Comparison of ENCODE assay signal across 1 cellular context in genomic region chr5:56763711-56764466, GRCh38.
A peak's percentile ranks its signal among the peaks of the same experiment; 100 is the strongest.
TF ChIP-seq lines count a peak whose summit lies in the region.

No MANE protein-coding gene starts in this region.

TF ChIP-seq in K562, 482 proteins besides CTCF, POLR2A, EP300 and RAD21 (continued from another document and continues in another):
- TF ChIP-seq CUX1 (CRISPR knock-in tag; IDR thresholded peaks at IDR 0.05): no peak
- TF ChIP-seq U2AF2 (optimal IDR thresholded peaks at IDR 0.05; ENCODE audit: low read depth, low read length): no peak
- TF ChIP-seq MBD2 (IDR thresholded peaks at IDR 0.05; ENCODE audit: borderline replicate concordance, low read depth): no peak
- no peak for TF ChIP-seq ZNF347 (CRISPR knock-in tag; IDR thresholded peaks at IDR 0.05; ENCODE audit: low read depth)
- peak in 1 of 2 experiments; percentile 63; a peak in 1 of 4 replicates for TF ChIP-seq ETV6 (IDR thresholded peaks at IDR 0.05; ENCODE audit: borderline replicate concordance in 1 of 2, low read depth in 2 of 2, low read length in 1 of 2)
- TF ChIP-seq ETV6 (CRISPR knock-in tag; IDR thresholded peaks at IDR 0.05; ENCODE audit: borderline replicate concordance): no peak
- peak; percentile 88 for TF ChIP-seq TAL1 (IDR thresholded peaks at IDR 0.05)
- peak; percentile 99 for TF ChIP-seq CEBPB (tag; IDR thresholded peaks at IDR 0.05)
- peak in 1 of 2 experiments; percentile 54; a peak in 2 of 4 replicates for TF ChIP-seq TEAD1 (CRISPR knock-in tag; IDR thresholded peaks at IDR 0.05)
- TF ChIP-seq CBX2 (IDR thresholded peaks at IDR 0.05; ENCODE audit: insufficient read depth, low read length, poor library complexity, severe bottlenecking): no peak
- TF ChIP-seq NKRF (IDR thresholded peaks at IDR 0.05; ENCODE audit: borderline replicate concordance): no peak
- TF ChIP-seq NFYB (IDR thresholded peaks at IDR 0.05; ENCODE audit: extremely low read depth, insufficient read length): no peak
- TF ChIP-seq ARID3B (CRISPR knock-in tag; IDR thresholded peaks at IDR 0.05; ENCODE audit: borderline replicate concordance): no peak
- TF ChIP-seq HNRNPL (IDR thresholded peaks at IDR 0.05; ENCODE audit: low read depth, low read length): no peak
- peak; percentile 59 for TF ChIP-seq ELF1 (tag; IDR thresholded peaks at IDR 0.05)
- TF ChIP-seq MITF (IDR thresholded peaks at IDR 0.05): no peak
- TF ChIP-seq ZBTB11 (CRISPR knock-in tag; IDR thresholded peaks at IDR 0.05): no peak
- TF ChIP-seq HOXB6 (CRISPR knock-in tag; IDR thresholded peaks at IDR 0.05; ENCODE audit: borderline replicate concordance): no peak
- no peak for TF ChIP-seq ZNF511 (CRISPR knock-in tag; IDR thresholded peaks at IDR 0.05)
- TF ChIP-seq RAD51 (IDR thresholded peaks at IDR 0.05; ENCODE audit: borderline replicate concordance, low read depth): no peak
- no peak for TF ChIP-seq ZNF707 (CRISPR knock-in tag; conservative IDR thresholded peaks at IDR 0.05)
- TF ChIP-seq SIN3B (IDR thresholded peaks at IDR 0.05; ENCODE audit: low read depth): no peak
- TF ChIP-seq NCOA2 (IDR thresholded peaks at IDR 0.05; ENCODE audit: partially characterized antibody in 2 of 2): peak in 1 of 2 experiments; percentile 27
- TF ChIP-seq HDAC3 (IDR thresholded peaks at IDR 0.05; ENCODE audit: borderline replicate concordance, partially characterized antibody): peak; percentile 56
- TF ChIP-seq MIER1 (IDR thresholded peaks at IDR 0.05; ENCODE audit: low read depth): no peak
- TF ChIP-seq SNIP1 (IDR thresholded peaks at IDR 0.05; ENCODE audit: low read depth): no peak
- TF ChIP-seq TEAD2 (tag; IDR thresholded peaks at IDR 0.05): no peak
- no peak for TF ChIP-seq REST (CRISPR knock-in tag; IDR thresholded peaks at IDR 0.05; ENCODE audit: low read depth)
- no peak for TF ChIP-seq WHSC1 (IDR thresholded peaks at IDR 0.05; ENCODE audit: low read length)
- no peak for TF ChIP-seq ZNF133 (CRISPR knock-in tag; IDR thresholded peaks at IDR 0.05)
- TF ChIP-seq SOX6 (IDR thresholded peaks at IDR 0.05): peak; percentile 94
- TF ChIP-seq RFX1 (IDR thresholded peaks at IDR 0.05): no peak
- no peak for TF ChIP-seq KLF10 (CRISPR knock-in tag; IDR thresholded peaks at IDR 0.05)
- no peak for TF ChIP-seq ZBTB9 (CRISPR knock-in tag; IDR thresholded peaks at IDR 0.05)
- no peak for TF ChIP-seq MAFF (IDR thresholded peaks at IDR 0.05; ENCODE audit: low read length)
- TF ChIP-seq SMARCA4 (IDR thresholded peaks at IDR 0.05): peak; percentile 92
- TF ChIP-seq CBX8 (IDR thresholded peaks at IDR 0.05; ENCODE audit: borderline replicate concordance, extremely low read depth, low read depth, low read length, poor library complexity, severe bottlenecking): no peak
- no peak for TF ChIP-seq NFATC3 (IDR thresholded peaks at IDR 0.05)
- no peak for TF ChIP-seq SP2 (IDR thresholded peaks at IDR 0.05; ENCODE audit: extremely low read depth, low read depth, low read length, poor library complexity, severe bottlenecking)
- TF ChIP-seq POLR2H (tag; IDR thresholded peaks at IDR 0.05; ENCODE audit: low read depth): no peak
- TF ChIP-seq CREM (IDR thresholded peaks at IDR 0.05; ENCODE audit: low read depth): peak; percentile 61; the same call in 1 of the 2 replicates
- no peak for TF ChIP-seq ZNF3 (CRISPR knock-in tag; IDR thresholded peaks at IDR 0.05)
- 0 out of 2 replicates have a peak, but pooled peaks have one; percentile 17 for TF ChIP-seq OTX1 (CRISPR knock-in tag; IDR thresholded peaks at IDR 0.05)
